Comparison of ENCODE assay signal across 10 cellular contexts in genomic region chr2:238433941-238434845, GRCh38. TPM values are rescaled to one million over a fixed set of nuclear protein-coding genes. Genes with fewer than 3 reads are reported as not detected.
DNase-seq lines count a peak whose midpoint lies in the region; ATAC-seq and TF ChIP-seq lines count a peak whose summit lies in the region.
"Had no signal": no experiment of that assay in that cellular context is flagged by ENCODE, and none has a peak within 500 bp of the region (broad histone marks: within the 10 kb centered on the region; RNA-seq: fewer than 3 reads in every experiment).

No MANE protein-coding gene starts in this region.

- H3K9me3 ChIP-seq in SK-N-SH, result peaks cover 7% of the 10 kb centered on the region; the same call in 1 of the 2 replicates
- peaks cover 4% of the 10 kb centered on the region for H3K9me3 ChIP-seq in psoas muscle

- ATAC-seq in psoas muscle (no peak), GM18511 (IDR thresholded peaks at IDR 0.05; ENCODE audit: unreplicated experiment) (no peak)
- ATAC-seq: sciatic nerve had no signal

- H3K27me3 Mint-ChIP-seq in progenitor cell of endocrine pancreas, result no peaks in the 10 kb centered on the region

- peaks cover 21% of the 10 kb centered on the region for H3K4me1 Mint-ChIP-seq in progenitor cell of endocrine pancreas (ENCODE audit: low read depth)

- CTCF ChIA-PET in SK-N-SH (lab: Yijun Ruan, JAX), result no interaction called here

- H4K20me1 ChIP-seq in SK-N-SH (ENCODE audit: insufficient read depth), result no peaks in the 10 kb centered on the region

- H3K4me3 Mint-ChIP-seq in progenitor cell of endocrine pancreas (ENCODE audit: low read depth), result no peak overlapping the region

- H3K27me3 ChIP-seq in SK-N-SH (ENCODE audit: insufficient read depth), result no peaks in the 10 kb centered on the region
- no peaks in the 10 kb centered on the region for H3K27me3 ChIP-seq in psoas muscle (ENCODE audit: insufficient read depth in 3 of 3, low read length in 2 of 3)

- no peaks in the 10 kb centered on the region for H3K9me2 ChIP-seq in SK-N-SH

- TF ChIP-seq EP300 in SK-N-SH (IDR thresholded peaks at IDR 0.05; ENCODE audit: borderline replicate concordance in 1 of 2, low read depth in 1 of 2, low read length in 1 of 2), result peak in 1 of 2 experiments; percentile 77; a peak in 1 of 4 replicates

- intact Hi-C loops in psoas muscle (cut with DNase I), result no loop called here

- TF ChIP-seq CTCF in SK-N-SH (IDR thresholded peaks at IDR 0.05), result no peak
- TF ChIP-seq CTCF in epithelial cell of esophagus (IDR thresholded peaks at IDR 0.05; ENCODE audit: insufficient read depth, low read depth, low read length, missing control alignments), result no peak
- no peak for TF ChIP-seq CTCF in progenitor cell of endocrine pancreas (IDR thresholded peaks at IDR 0.05; ENCODE audit: unreplicated experiment)
- no peak for TF ChIP-seq CTCF in psoas muscle (IDR thresholded peaks at IDR 0.05)

- H3K4me3 ChIP-seq in SK-N-SH (ENCODE audit: low read depth in 2 of 2, low read length in 1 of 2) (peak overlapping the region in 1 of 2 experiments; percentile 19; a peak in 1 of 4 replicates), epithelial cell of esophagus (ENCODE audit: low read length) (no peak overlapping the region), psoas muscle (no peak overlapping the region)

- H3K4me1 ChIP-seq in SK-N-SH (ENCODE audit: control insufficient read depth in 1 of 2, insufficient read depth in 2 of 2, low read depth in 1 of 2, low read length in 1 of 2) (peaks cover 2 to 28% of the 10 kb centered on the region in 2 experiments; a peak in 3 of 4 replicates), psoas muscle (peaks cover 6% of the 10 kb centered on the region)

- peaks cover 6% of the 10 kb centered on the region for H3K9me3 Mint-ChIP-seq in progenitor cell of endocrine pancreas (ENCODE audit: low read depth)

- H3K27ac ChIP-seq in SK-N-SH (ENCODE audit: low read depth in 2 of 2, low read length in 1 of 2) (peak overlapping the region in 1 of 2 experiments; percentile 99; a peak in 2 of 4 replicates), psoas muscle (no peak overlapping the region)

- H3F3A ChIP-seq in SK-N-SH (replicated peaks; ENCODE audit: insufficient read depth), result peaks cover 32% of the 10 kb centered on the region

- POLR2A ChIA-PET in SK-N-SH (lab: Yijun Ruan, JAX), result no interaction called here

- H3K36me3 Mint-ChIP-seq in progenitor cell of endocrine pancreas (ENCODE audit: insufficient read depth), result peaks cover 35% of the 10 kb centered on the region

- H3K9ac ChIP-seq in SK-N-SH, result peak overlapping the region; percentile 83

- no peak overlapping the region for H2AFZ ChIP-seq in SK-N-SH (ENCODE audit: low read depth)

- peaks cover 45 to 73% of the 10 kb centered on the region in 2 experiments for H3K36me3 ChIP-seq in SK-N-SH (replicated peaks in 1 of 2; ENCODE audit: control insufficient read depth in 1 of 2, insufficient read depth in 2 of 2, low read length in 1 of 2)
- peaks cover 0 to 51% of the 10 kb centered on the region in 2 donors for H3K36me3 ChIP-seq in psoas muscle (ENCODE audit: insufficient read depth in 1 of 2, low read depth in 1 of 2)

- TF ChIP-seq RAD21 in SK-N-SH (IDR thresholded peaks at IDR 0.05; ENCODE audit: low read length), result no peak

- DNase-seq in GM03348 (ENCODE audit: low spot score), result peak; percentile 81
- DNase-seq in SK-N-SH, result no peak
- DNase-seq in epithelial cell of esophagus (ENCODE audit: low read depth), result peak; percentile 89
- DNase-seq in progenitor cell of endocrine pancreas (ENCODE audit: low spot score, unreplicated experiment), result no peak
- no peak for DNase-seq in activated CD4-positive, CD25-positive, alpha-beta regulatory T cell (lab: John Stamatoyannopoulos, UW)
- DNase-seq in psoas muscle, result no peak
- DNase-seq: NCI-H2081, T-helper 9 cell had no signal

- H3K79me2 ChIP-seq in SK-N-SH (ENCODE audit: insufficient read depth), result peaks cover 91% of the 10 kb centered on the region

- WGBS in SK-N-SH (ENCODE audit: low lambda C conversion rate), result 70% methylated on average over 13 of the region's 13 CpGs
- WGBS in psoas muscle, 3 donors, result 92 to 95% (median 95%) methylated on average over 13 of the region's 13 CpGs

- H3K27ac Mint-ChIP-seq in progenitor cell of endocrine pancreas, result peak overlapping the region; percentile 66

- peak overlapping the region; percentile 73 for H3K4me2 ChIP-seq in SK-N-SH

TF ChIP-seq in SK-N-SH, 30 proteins besides CTCF, POLR2A, EP300 and RAD21:
- TF ChIP-seq FOSL2 (IDR thresholded peaks at IDR 0.05; ENCODE audit: borderline replicate concordance, low read depth), result peak; percentile 79; the same call in 1 of the 2 replicates
- TF ChIP-seq PBX3 (IDR thresholded peaks at IDR 0.05), result peak; percentile 87
- peak; percentile 41; the same call in 1 of the 2 replicates for TF ChIP-seq NFIC (IDR thresholded peaks at IDR 0.05; ENCODE audit: borderline replicate concordance)
- no peak for TF ChIP-seq NRF1 (IDR thresholded peaks at IDR 0.05; ENCODE audit: low read depth, low read length)
- peak; percentile 71; the same call in 1 of the 2 replicates for TF ChIP-seq TEAD4 (IDR thresholded peaks at IDR 0.05; ENCODE audit: borderline replicate concordance, insufficient read depth)
- peak; percentile 84 for TF ChIP-seq TCF12 (IDR thresholded peaks at IDR 0.05)
- 0 out of 2 replicates have a peak, but pooled peaks have one; percentile 20 for TF ChIP-seq GABPA (IDR thresholded peaks at IDR 0.05; ENCODE audit: low read depth)
- peak; percentile 58; the same call in 1 of the 2 replicates for TF ChIP-seq RXRA (IDR thresholded peaks at IDR 0.05; ENCODE audit: borderline replicate concordance, low read depth)
- no peak for TF ChIP-seq TAF1 (IDR thresholded peaks at IDR 0.05; ENCODE audit: borderline replicate concordance, low read depth, low read length)
- TF ChIP-seq JUND (IDR thresholded peaks at IDR 0.05), result peak; percentile 83
- peak; percentile 42; the same call in 1 of the 2 replicates for TF ChIP-seq FOXM1 (IDR thresholded peaks at IDR 0.05; ENCODE audit: low read depth)
- TF ChIP-seq REST (IDR thresholded peaks at IDR 0.05; ENCODE audit: low read depth, low read length), result no peak
- no peak for TF ChIP-seq RCOR1 (IDR thresholded peaks at IDR 0.05; ENCODE audit: low read length)
- peak; percentile 55; the same call in 1 of the 2 replicates for TF ChIP-seq POLR2AphosphoS5 (IDR thresholded peaks at IDR 0.05; ENCODE audit: low read depth, low read length)

RNA-seq across cellular contexts. Expression of gene ASB1, which starts 7.5 kb away (rescaled TPM):
- polyA plus RNA-seq in SK-N-SH (2012; rRNA removed) (33.3 and 33.6 TPM in 2 replicates), psoas muscle (10 to 100 TPM; 21.3 to 47.9 (median 30.0) TPM)
- polyA plus RNA-seq in SK-N-SH (2012; cell fraction: cytosol; rRNA removed), result 23.3 and 25.2 TPM in 2 replicates
- polyA plus RNA-seq in SK-N-SH (2012; cell fraction: nucleus; rRNA removed), result 80.7 and 86.5 TPM in 2 replicates
- total RNA-seq in progenitor cell of endocrine pancreas (42.3 and 46.8 TPM in 2 replicates), psoas muscle (10 to 100 TPM; 38.4 to 48.0 (median 43.6) TPM)

Comparison
In these comparisons a context has a peak if more than half of its experiments do, and no peak if none do; other contexts are left out.
1. DNase-seq: peak in GM03348 (single experiment) and epithelial cell of esophagus (single experiment); none in SK-N-SH (single experiment), progenitor cell of endocrine pancreas (single experiment), activated CD4-positive, CD25-positive, alpha-beta regulatory T cell (0 of 4) and psoas muscle (0 of 2).